15 cellular contexts compared by ENCODE assay signal in the genomic region with DNA sequence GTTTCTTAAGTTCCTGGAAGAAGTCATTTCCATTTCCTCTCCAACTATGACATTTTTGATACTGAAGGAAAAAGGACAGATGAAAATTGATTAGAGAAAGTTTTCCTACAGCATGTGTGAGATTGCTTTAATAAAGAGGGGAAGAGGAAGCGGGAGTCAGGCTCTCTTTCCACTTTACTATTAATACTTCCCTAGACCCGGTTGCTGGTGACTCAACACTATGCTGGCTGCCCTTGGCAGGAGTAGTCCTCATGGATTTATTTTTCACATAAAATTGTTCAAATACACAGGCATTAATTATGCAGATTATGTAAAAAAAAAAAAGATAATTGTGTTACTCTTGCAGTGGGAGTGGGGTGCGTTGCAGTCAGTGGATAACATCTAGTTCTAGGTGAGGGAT.
DNase-seq lines count a peak whose midpoint lies in the region; FAIRE-seq and TF ChIP-seq lines count a peak whose summit lies in the region.
"Had no signal": no experiment of that assay in that cellular context is flagged by ENCODE, and none has a peak within 500 bp of the region (broad histone marks: within the 10 kb centered on the region; RNA-seq: fewer than 3 reads in every experiment).

No MANE protein-coding gene starts in this region.

- no peak overlapping the region for H3K4me3 ChIP-seq in MG63
- H3K4me3 ChIP-seq in choroid plexus epithelial cell (ENCODE audit: low read depth, low read length) = no peak overlapping the region
- no peak overlapping the region for H3K4me3 ChIP-seq in SJCRH30

- TF ChIP-seq POLR2A in H54 (IDR thresholded peaks at IDR 0.05; ENCODE audit: low read depth, low read length) = no peak

- FAIRE-seq in H54 (lab: Jason Lieb, UNC) = no peak

- DNase-seq in AG20443 (ENCODE audit: low spot score) (peak; percentile 51), MG63 (peak; percentile 47), choroid plexus epithelial cell (ENCODE audit: low read depth) (peak; percentile 36), iris pigment epithelial cell (ENCODE audit: low read depth) (peak; percentile 58), H54 (ENCODE audit: insufficient read length, low spot score) (no peak), GOT3 (lab: John Stamatoyannopoulos, UW) (no peak), SJCRH30 (no peak)
- DNase-seq in stimulated activated CD4-positive, alpha-beta T cell treated with anti-CD3 and anti-CD28 coated beads, Interleukin-15, amount 100 ng/mL, for 24 hours = no peak
- DNase-seq: Calu3, DMS79 treated with DMSO at 0.1 percent for 48 hours, HCEC 1CT, NCI-H1436, NCI-H2029 treated with DMSO at 0.1 percent for 48 hours, NCI-H510A, SIG-M5 had no signal

- no peak for TF ChIP-seq CTCF in choroid plexus epithelial cell (conservative IDR thresholded peaks at IDR 0.05; ENCODE audit: low read depth, low read length)

- H3K36me3 ChIP-seq in MG63 = no peaks in the 10 kb centered on the region
- H3K36me3 ChIP-seq in SJCRH30 = no peaks in the 10 kb centered on the region

- no peaks in the 10 kb centered on the region; the same call in 1 of the 2 replicates for H3K9me3 ChIP-seq in MG63
- no peaks in the 10 kb centered on the region for H3K9me3 ChIP-seq in SJCRH30 (replicated peaks)

- no peaks in the 10 kb centered on the region for H3K4me1 ChIP-seq in SJCRH30

- H3K27me3 ChIP-seq in MG63 (no peaks in the 10 kb centered on the region), SJCRH30 (no peaks in the 10 kb centered on the region)

- no peak overlapping the region for H3K27ac ChIP-seq in SJCRH30

Comparison
In these comparisons a context has a peak if more than half of its experiments do, and no peak if none do; other contexts are left out.
1. DNase-seq: peak in AG20443 (single experiment), MG63 (single experiment), choroid plexus epithelial cell (single experiment) and iris pigment epithelial cell (single experiment); none in H54 (single experiment), stimulated activated CD4-positive, alpha-beta T cell treated with anti-CD3 and anti-CD28 coated beads, Interleukin-15, amount 100 ng/mL, for 24 hours (single experiment), GOT3 (single experiment) and SJCRH30 (0 of 2).